Comparison of ENCODE assay signal across 16 cellular contexts in genomic region chr11:111064118-111064517, GRCh38.
DNase-seq lines count a peak whose midpoint lies in the region; ATAC-seq and TF ChIP-seq lines count a peak whose summit lies in the region.
"Had no signal": no experiment of that assay in that cellular context is flagged by ENCODE, and none has a peak within 500 bp of the region (broad histone marks: within the 10 kb centered on the region; RNA-seq: fewer than 3 reads in every experiment).

No MANE protein-coding gene starts in this region.

- H2AFZ ChIP-seq in neural progenitor cell (replicated peaks), result peak overlapping the region; percentile 1
- no peak overlapping the region for H2AFZ ChIP-seq in osteoblast (ENCODE audit: low read length)

- H3F3A ChIP-seq in neural progenitor cell (ENCODE audit: low read depth), result no peaks in the 10 kb centered on the region

- H3K9me3 ChIP-seq in MG63, result peaks cover 13% of the 10 kb centered on the region
- H3K9me3 ChIP-seq in neural progenitor cell (ENCODE audit: low read depth), result no peaks in the 10 kb centered on the region
- H3K9me3 ChIP-seq in osteoblast (ENCODE audit: low read depth, low read length), result no peaks in the 10 kb centered on the region

- no peaks in the 10 kb centered on the region for H3K4me1 Mint-ChIP-seq in neural progenitor cell
- H3K4me1 Mint-ChIP-seq in stimulated activated naive CD8-positive, alpha-beta T cell treated with anti-CD3 and anti-CD28 coated beads, Interleukin-15, amount 100 ng/mL, for 72 hours, result no peaks in the 10 kb centered on the region

- no peak for TF ChIP-seq CTCF in AG10803 (conservative IDR thresholded peaks at IDR 0.05; ENCODE audit: low read length)
- TF ChIP-seq CTCF in neural progenitor cell (IDR thresholded peaks at IDR 0.05), result no peak
- no peak for TF ChIP-seq CTCF in osteoblast (IDR thresholded peaks at IDR 0.05; ENCODE audit: extremely low read depth, low read depth, low read length)

- H3K36me3 ChIP-seq in MG63 (no peaks in the 10 kb centered on the region; the same call in 1 of the 2 replicates), neural progenitor cell (no peaks in the 10 kb centered on the region), osteoblast (ENCODE audit: insufficient read depth, low read length) (no peaks in the 10 kb centered on the region)
- H3K36me3 ChIP-seq: cardiac muscle cell, sigmoid colon had no signal

- H3K9me3 Mint-ChIP-seq in neural progenitor cell, result peaks cover 12% of the 10 kb centered on the region
- H3K9me3 Mint-ChIP-seq in stimulated activated naive CD8-positive, alpha-beta T cell treated with anti-CD3 and anti-CD28 coated beads, Interleukin-15, amount 100 ng/mL, for 72 hours, result no peaks in the 10 kb centered on the region

- no peak overlapping the region for H3K27ac ChIP-seq in neural progenitor cell
- H3K27ac ChIP-seq in osteoblast (ENCODE audit: low read depth, low read length), result no peak overlapping the region
- H3K27ac ChIP-seq: cardiac muscle cell, sigmoid colon had no signal

- H3K4me3 ChIP-seq in AG10803 (ENCODE audit: low read length) (no peak overlapping the region), MG63 (no peak overlapping the region), neural progenitor cell (no peak overlapping the region), osteoblast (ENCODE audit: insufficient read depth, low read length) (no peak overlapping the region)
- H3K4me3 ChIP-seq: cardiac muscle cell, lung, sigmoid colon had no signal

- H3K27me3 ChIP-seq in MG63 (no peaks in the 10 kb centered on the region; the same call in 1 of the 2 replicates), neural progenitor cell (no peaks in the 10 kb centered on the region), osteoblast (ENCODE audit: insufficient read depth, low read length) (no peaks in the 10 kb centered on the region)
- H3K27me3 ChIP-seq: cardiac muscle cell, sigmoid colon had no signal

- no peaks in the 10 kb centered on the region for H3K36me3 Mint-ChIP-seq in neural progenitor cell

- no peak for ATAC-seq in stimulated activated naive CD8-positive, alpha-beta T cell treated with anti-CD3 and anti-CD28 coated beads, Interleukin-15, amount 100 ng/mL, for 72 hours
- no peak for ATAC-seq in HG02884 (IDR thresholded peaks at IDR 0.05; ENCODE audit: unreplicated experiment)

- no peak overlapping the region for H3K4me3 Mint-ChIP-seq in neural progenitor cell
- no peak overlapping the region for H3K4me3 Mint-ChIP-seq in stimulated activated naive CD8-positive, alpha-beta T cell treated with anti-CD3 and anti-CD28 coated beads, Interleukin-15, amount 100 ng/mL, for 72 hours
- H3K4me3 Mint-ChIP-seq: neural crest cell had no signal

- DNase-seq in AG10803 (ENCODE audit: low read depth) (peak; percentile 15), MG63 (peak; percentile 59), fibroblast of peridontal ligament (ENCODE audit: extremely low read depth) (peak; percentile 67), neural progenitor cell (ENCODE audit: low spot score) (no peak), NCI-H2196 (lab: John Stamatoyannopoulos, UW; ENCODE audit: unreplicated experiment) (no peak), osteoblast (ENCODE audit: insufficient read length, low spot score, missing footprints) (no peak)
- DNase-seq in stimulated activated naive CD8-positive, alpha-beta T cell treated with anti-CD3 and anti-CD28 coated beads, Interleukin-15, amount 100 ng/mL, for 72 hours, result no peak
- DNase-seq: effector CD4-positive, alpha-beta T cell; KG1; NCI-H1417 treated with DMSO at 0.1 percent for 48 hours; SIG-M5; sigmoid colon had no signal

- peaks cover 4% of the 10 kb centered on the region for H3K4me1 ChIP-seq in neural progenitor cell
- peaks cover 2% of the 10 kb centered on the region for H3K4me1 ChIP-seq in osteoblast (ENCODE audit: insufficient read depth, low read length)

- H3K27me3 Mint-ChIP-seq in neural progenitor cell (ENCODE audit: insufficient read depth, low read depth), result peaks cover 2% of the 10 kb centered on the region
- peaks cover 10% of the 10 kb centered on the region for H3K27me3 Mint-ChIP-seq in stimulated activated naive CD8-positive, alpha-beta T cell treated with anti-CD3 and anti-CD28 coated beads, Interleukin-15, amount 100 ng/mL, for 72 hours

- H3K9ac ChIP-seq in neural progenitor cell, result no peak overlapping the region

- H3K79me2 ChIP-seq in neural progenitor cell (ENCODE audit: low read depth), result no peaks in the 10 kb centered on the region
- no peaks in the 10 kb centered on the region for H3K79me2 ChIP-seq in osteoblast (ENCODE audit: insufficient read depth, low read length)

- H4K20me1 ChIP-seq in neural progenitor cell (ENCODE audit: low read depth) (no peaks in the 10 kb centered on the region), osteoblast (ENCODE audit: insufficient read depth, low read length) (no peaks in the 10 kb centered on the region)

- H3K4me2 ChIP-seq in neural progenitor cell, result peak overlapping the region; percentile 1
- no peak overlapping the region for H3K4me2 ChIP-seq in osteoblast (ENCODE audit: insufficient read depth, low read length)

- no peak overlapping the region for H3K27ac Mint-ChIP-seq in neural progenitor cell
- no peak overlapping the region for H3K27ac Mint-ChIP-seq in stimulated activated naive CD8-positive, alpha-beta T cell treated with anti-CD3 and anti-CD28 coated beads, Interleukin-15, amount 100 ng/mL, for 72 hours

Comparison
In these comparisons a context has a peak if more than half of its experiments do, and no peak if none do; other contexts are left out.
1. DNase-seq: peak in AG10803 (single experiment), MG63 (single experiment) and fibroblast of peridontal ligament (single experiment); none in neural progenitor cell (single experiment), NCI-H2196 (single experiment), osteoblast (single experiment) and stimulated activated naive CD8-positive, alpha-beta T cell treated with anti-CD3 and anti-CD28 coated beads, Interleukin-15, amount 100 ng/mL, for 72 hours (0 of 2).